Comparison of ENCODE assay signal across 1 cellular context in the genomic region with DNA sequence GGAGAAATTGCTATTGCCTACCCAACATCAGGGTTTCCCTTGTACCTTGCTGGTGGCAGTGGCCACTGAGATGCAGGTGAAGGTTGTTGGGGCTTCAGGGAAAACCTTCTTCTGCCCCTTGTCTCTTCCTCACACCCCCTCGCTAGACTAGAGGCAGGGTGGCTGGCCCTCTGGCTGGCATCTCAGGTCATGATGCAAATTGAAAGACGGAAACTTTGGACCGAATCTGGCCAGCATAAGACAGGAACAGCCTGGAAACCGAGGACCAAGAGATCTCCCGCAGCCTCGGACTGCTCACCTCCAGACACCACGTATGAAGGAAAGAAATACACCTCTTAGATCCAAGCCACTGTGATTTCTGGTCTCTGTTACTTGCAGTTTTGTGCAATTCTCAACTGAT.
TF ChIP-seq lines count a peak whose summit lies in the region.

No MANE protein-coding gene starts in this region.

TF ChIP-seq in GM23338, 12 proteins besides CTCF, POLR2A, EP300 and RAD21 (continued from another document):
- no peak for TF ChIP-seq ZNF462 (CRISPR knock-in tag; IDR thresholded peaks at IDR 0.05)
